Comparison of ENCODE assay signal across 1 cellular context in the genomic region with DNA sequence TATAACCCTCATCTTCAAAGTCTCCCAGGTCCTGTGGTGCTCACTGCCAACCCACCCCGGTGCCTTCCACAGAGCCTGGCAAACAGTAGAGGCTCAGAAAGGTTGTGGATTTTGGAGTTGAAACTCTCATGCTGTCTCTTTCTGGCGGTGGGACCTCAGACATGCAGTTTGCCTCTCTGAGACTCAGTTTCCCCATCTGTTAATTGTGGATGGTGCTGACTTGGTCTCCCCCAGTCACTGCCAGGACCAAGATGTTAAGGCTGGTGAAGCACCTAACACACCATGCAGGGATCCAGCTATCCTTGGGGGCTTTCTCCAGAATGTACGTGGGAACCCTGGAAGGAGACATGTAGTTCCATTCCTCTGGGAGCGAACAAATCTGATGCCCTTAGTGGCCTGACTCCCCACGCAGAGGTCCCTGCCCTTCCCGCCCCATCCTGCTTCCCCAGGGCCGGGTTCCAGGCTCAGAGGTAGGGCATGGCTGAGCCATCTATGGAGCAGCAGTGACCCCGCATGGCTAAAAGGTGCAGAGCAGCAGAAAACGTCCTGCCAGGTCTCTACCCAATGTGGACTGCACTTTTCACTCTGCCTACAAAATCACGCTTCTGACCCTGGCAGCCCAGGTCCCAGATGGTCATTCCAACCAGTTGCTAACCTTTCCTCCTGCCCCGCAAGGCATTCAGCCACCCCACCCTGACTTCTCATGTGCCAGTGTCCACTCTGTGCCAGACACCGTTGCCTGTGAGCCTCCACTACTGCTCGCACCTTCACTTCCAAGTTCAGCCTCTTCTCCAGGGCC.
TF ChIP-seq lines count a peak whose summit lies in the region.

No MANE protein-coding gene starts in this region.

TF ChIP-seq in HepG2, 621 proteins besides CTCF, POLR2A, EP300 and RAD21 (continued from another document and continues in another):
- TF ChIP-seq, protein P1, sequence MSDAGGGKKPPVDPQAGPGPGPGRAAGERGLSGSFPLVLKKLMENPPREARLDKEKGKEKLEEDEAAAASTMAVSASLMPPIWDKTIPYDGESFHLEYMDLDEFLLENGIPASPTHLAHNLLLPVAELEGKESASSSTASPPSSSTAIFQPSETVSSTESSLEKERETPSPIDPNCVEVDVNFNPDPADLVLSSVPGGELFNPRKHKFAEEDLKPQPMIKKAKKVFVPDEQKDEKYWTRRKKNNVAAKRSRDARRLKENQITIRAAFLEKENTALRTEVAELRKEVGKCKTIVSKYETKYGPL (CRISPR knock-in tag; IDR thresholded peaks at IDR 0.05), result no peak
- no peak for TF ChIP-seq ZNF30 (CRISPR knock-in tag; IDR thresholded peaks at IDR 0.05)
- peak; percentile 75; the same call in 1 of the 2 replicates for TF ChIP-seq ZNF550 (CRISPR knock-in tag; IDR thresholded peaks at IDR 0.05; ENCODE audit: borderline replicate concordance)
- no peak for TF ChIP-seq KMT2A (CRISPR knock-in tag; IDR thresholded peaks at IDR 0.05)
- TF ChIP-seq, protein P2, sequence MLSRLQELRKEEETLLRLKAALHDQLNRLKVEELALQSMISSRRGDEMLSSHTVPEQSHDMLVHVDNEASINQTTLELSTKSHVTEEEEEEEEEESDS (CRISPR knock-in tag; IDR thresholded peaks at IDR 0.05; ENCODE audit: borderline replicate concordance), result no peak
- TF ChIP-seq, protein P3, sequence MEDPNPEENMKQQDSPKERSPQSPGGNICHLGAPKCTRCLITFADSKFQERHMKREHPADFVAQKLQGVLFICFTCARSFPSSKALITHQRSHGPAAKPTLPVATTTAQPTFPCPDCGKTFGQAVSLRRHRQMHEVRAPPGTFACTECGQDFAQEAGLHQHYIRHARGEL (CRISPR knock-in tag; IDR thresholded peaks at IDR 0.05), result no peak
- peak; percentile 65 for TF ChIP-seq SALL1 (CRISPR knock-in tag; IDR thresholded peaks at IDR 0.05)
- TF ChIP-seq ZNF282 (IDR thresholded peaks at IDR 0.05; ENCODE audit: partially characterized antibody), result no peak
- TF ChIP-seq, protein P4, sequence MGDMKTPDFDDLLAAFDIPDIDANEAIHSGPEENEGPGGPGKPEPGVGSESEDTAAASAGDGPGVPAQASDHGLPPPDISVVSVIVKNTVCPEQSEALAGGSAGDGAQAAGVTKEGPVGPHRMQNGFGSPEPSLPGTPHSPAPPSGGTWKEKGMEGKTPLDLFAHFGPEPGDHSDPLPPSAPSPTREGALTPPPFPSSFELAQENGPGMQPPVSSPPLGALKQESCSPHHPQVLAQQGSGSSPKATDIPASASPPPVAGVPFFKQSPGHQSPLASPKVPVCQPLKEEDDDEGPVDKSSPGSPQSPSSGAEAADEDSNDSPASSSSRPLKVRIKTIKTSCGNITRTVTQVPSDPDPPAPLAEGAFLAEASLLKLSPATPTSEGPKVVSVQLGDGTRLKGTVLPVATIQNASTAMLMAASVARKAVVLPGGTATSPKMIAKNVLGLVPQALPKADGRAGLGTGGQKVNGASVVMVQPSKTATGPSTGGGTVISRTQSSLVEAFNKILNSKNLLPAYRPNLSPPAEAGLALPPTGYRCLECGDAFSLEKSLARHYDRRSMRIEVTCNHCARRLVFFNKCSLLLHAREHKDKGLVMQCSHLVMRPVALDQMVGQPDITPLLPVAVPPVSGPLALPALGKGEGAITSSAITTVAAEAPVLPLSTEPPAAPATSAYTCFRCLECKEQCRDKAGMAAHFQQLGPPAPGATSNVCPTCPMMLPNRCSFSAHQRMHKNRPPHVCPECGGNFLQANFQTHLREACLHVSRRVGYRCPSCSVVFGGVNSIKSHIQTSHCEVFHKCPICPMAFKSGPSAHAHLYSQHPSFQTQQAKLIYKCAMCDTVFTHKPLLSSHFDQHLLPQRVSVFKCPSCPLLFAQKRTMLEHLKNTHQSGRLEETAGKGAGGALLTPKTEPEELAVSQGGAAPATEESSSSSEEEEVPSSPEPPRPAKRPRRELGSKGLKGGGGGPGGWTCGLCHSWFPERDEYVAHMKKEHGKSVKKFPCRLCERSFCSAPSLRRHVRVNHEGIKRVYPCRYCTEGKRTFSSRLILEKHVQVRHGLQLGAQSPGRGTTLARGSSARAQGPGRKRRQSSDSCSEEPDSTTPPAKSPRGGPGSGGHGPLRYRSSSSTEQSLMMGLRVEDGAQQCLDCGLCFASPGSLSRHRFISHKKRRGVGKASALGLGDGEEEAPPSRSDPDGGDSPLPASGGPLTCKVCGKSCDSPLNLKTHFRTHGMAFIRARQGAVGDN (CRISPR knock-in tag; IDR thresholded peaks at IDR 0.05), result peak; percentile 30
- no peak for TF ChIP-seq ZKSCAN8 (CRISPR knock-in tag; IDR thresholded peaks at IDR 0.05; ENCODE audit: borderline replicate concordance)
- TF ChIP-seq, protein P5, sequence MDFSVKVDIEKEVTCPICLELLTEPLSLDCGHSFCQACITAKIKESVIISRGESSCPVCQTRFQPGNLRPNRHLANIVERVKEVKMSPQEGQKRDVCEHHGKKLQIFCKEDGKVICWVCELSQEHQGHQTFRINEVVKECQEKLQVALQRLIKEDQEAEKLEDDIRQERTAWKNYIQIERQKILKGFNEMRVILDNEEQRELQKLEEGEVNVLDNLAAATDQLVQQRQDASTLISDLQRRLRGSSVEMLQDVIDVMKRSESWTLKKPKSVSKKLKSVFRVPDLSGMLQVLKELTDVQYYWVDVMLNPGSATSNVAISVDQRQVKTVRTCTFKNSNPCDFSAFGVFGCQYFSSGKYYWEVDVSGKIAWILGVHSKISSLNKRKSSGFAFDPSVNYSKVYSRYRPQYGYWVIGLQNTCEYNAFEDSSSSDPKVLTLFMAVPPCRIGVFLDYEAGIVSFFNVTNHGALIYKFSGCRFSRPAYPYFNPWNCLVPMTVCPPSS (IDR thresholded peaks at IDR 0.05), result no peak
- no peak for TF ChIP-seq ZNF10 (CRISPR knock-in tag; IDR thresholded peaks at IDR 0.05; ENCODE audit: borderline replicate concordance, low read depth)
- TF ChIP-seq, protein P6, sequence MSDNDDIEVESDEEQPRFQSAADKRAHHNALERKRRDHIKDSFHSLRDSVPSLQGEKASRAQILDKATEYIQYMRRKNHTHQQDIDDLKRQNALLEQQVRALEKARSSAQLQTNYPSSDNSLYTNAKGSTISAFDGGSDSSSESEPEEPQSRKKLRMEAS (IDR thresholded peaks at IDR 0.05), result no peak
- TF ChIP-seq ZNF761 (CRISPR knock-in tag; conservative IDR thresholded peaks at IDR 0.05), result no peak
- TF ChIP-seq, protein P7, sequence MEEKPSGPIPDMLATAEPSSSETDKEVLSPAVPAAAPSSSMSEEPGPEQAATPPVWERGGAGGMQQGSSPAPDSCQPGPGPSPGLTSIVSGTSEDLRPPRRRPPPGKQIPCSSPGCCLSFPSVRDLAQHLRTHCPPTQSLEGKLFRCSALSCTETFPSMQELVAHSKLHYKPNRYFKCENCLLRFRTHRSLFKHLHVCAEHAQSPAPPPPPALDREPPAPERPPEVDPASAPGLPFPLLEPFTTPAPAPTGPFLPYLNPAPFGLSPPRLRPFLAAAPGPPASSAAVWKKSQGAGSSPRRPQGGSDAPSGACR (CRISPR knock-in tag; IDR thresholded peaks at IDR 0.05), result no peak
- TF ChIP-seq NFATC3 (CRISPR knock-in tag; IDR thresholded peaks at IDR 0.05), result no peak
- TF ChIP-seq, protein P8, sequence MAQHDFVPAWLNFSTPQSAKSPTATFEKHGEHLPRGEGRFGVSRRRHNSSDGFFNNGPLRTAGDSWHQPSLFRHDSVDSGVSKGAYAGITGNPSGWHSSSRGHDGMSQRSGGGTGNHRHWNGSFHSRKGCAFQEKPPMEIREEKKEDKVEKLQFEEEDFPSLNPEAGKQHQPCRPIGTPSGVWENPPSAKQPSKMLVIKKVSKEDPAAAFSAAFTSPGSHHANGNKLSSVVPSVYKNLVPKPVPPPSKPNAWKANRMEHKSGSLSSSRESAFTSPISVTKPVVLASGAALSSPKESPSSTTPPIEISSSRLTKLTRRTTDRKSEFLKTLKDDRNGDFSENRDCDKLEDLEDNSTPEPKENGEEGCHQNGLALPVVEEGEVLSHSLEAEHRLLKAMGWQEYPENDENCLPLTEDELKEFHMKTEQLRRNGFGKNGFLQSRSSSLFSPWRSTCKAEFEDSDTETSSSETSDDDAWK (CRISPR knock-in tag; IDR thresholded peaks at IDR 0.05), result no peak
- no peak for TF ChIP-seq SCMH1 (CRISPR knock-in tag; IDR thresholded peaks at IDR 0.05; ENCODE audit: borderline replicate concordance)
- TF ChIP-seq HDAC2 (CRISPR knock-in tag; IDR thresholded peaks at IDR 0.05), result peak; percentile 38; the same call in 1 of the 2 replicates
- TF ChIP-seq CHD2 (IDR thresholded peaks at IDR 0.05; ENCODE audit: low read depth, low read length), result no peak
- TF ChIP-seq ZNF878 (CRISPR knock-in tag; IDR thresholded peaks at IDR 0.05), result no peak
- no peak for TF ChIP-seq ZNF788 (CRISPR knock-in tag; IDR thresholded peaks at IDR 0.05; ENCODE audit: borderline replicate concordance)
- no peak for TF ChIP-seq KDM1A (CRISPR knock-in tag; IDR thresholded peaks at IDR 0.05)
- 0 out of 2 replicates have a peak, but pooled peaks have one; percentile 25 for TF ChIP-seq RARA (CRISPR knock-in tag; IDR thresholded peaks at IDR 0.05)
- 0 out of 3 replicates have a peak, but pooled peaks have one; percentile 23 for TF ChIP-seq MXI1 (IDR thresholded peaks at IDR 0.05; ENCODE audit: borderline replicate concordance, low read depth, low read length)
- no peak for TF ChIP-seq POLR2G (IDR thresholded peaks at IDR 0.05; ENCODE audit: low read depth, low read length)
- 0 out of 2 replicates have a peak, but pooled peaks have one; percentile 22 for TF ChIP-seq REPIN1 (CRISPR knock-in tag; IDR thresholded peaks at IDR 0.05; ENCODE audit: borderline replicate concordance, low read depth)
- TF ChIP-seq CBFB (CRISPR knock-in tag; IDR thresholded peaks at IDR 0.05), result no peak
- TF ChIP-seq, protein P9, sequence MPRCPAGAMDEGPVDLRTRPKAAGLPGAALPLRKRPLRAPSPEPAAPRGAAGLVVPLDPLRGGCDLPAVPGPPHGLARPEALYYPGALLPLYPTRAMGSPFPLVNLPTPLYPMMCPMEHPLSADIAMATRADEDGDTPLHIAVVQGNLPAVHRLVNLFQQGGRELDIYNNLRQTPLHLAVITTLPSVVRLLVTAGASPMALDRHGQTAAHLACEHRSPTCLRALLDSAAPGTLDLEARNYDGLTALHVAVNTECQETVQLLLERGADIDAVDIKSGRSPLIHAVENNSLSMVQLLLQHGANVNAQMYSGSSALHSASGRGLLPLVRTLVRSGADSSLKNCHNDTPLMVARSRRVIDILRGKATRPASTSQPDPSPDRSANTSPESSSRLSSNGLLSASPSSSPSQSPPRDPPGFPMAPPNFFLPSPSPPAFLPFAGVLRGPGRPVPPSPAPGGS (CRISPR knock-in tag; IDR thresholded peaks at IDR 0.05), result no peak
- TF ChIP-seq ZNF225 (CRISPR knock-in tag; IDR thresholded peaks at IDR 0.05), result 0 out of 2 replicates have a peak, but pooled peaks have one; percentile 62
- no peak for TF ChIP-seq RFX5 (IDR thresholded peaks at IDR 0.05; ENCODE audit: low read depth, low read length)
- no peak for TF ChIP-seq MTA3 (CRISPR knock-in tag; IDR thresholded peaks at IDR 0.05)
- TF ChIP-seq IRX3 (CRISPR knock-in tag; IDR thresholded peaks at IDR 0.05; ENCODE audit: borderline replicate concordance, low read depth), result no peak
- TF ChIP-seq, protein P10, sequence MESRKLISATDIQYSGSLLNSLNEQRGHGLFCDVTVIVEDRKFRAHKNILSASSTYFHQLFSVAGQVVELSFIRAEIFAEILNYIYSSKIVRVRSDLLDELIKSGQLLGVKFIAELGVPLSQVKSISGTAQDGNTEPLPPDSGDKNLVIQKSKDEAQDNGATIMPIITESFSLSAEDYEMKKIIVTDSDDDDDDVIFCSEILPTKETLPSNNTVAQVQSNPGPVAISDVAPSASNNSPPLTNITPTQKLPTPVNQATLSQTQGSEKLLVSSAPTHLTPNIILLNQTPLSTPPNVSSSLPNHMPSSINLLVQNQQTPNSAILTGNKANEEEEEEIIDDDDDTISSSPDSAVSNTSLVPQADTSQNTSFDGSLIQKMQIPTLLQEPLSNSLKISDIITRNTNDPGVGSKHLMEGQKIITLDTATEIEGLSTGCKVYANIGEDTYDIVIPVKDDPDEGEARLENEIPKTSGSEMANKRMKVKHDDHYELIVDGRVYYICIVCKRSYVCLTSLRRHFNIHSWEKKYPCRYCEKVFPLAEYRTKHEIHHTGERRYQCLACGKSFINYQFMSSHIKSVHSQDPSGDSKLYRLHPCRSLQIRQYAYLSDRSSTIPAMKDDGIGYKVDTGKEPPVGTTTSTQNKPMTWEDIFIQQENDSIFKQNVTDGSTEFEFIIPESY (CRISPR knock-in tag; IDR thresholded peaks at IDR 0.05), result no peak
- TF ChIP-seq POGZ (CRISPR knock-in tag; IDR thresholded peaks at IDR 0.05), result no peak
- TF ChIP-seq GPN1 (CRISPR knock-in tag; IDR thresholded peaks at IDR 0.05; ENCODE audit: borderline replicate concordance), result no peak
- no peak for TF ChIP-seq REL (CRISPR knock-in tag; conservative IDR thresholded peaks at IDR 0.05)
- 0 out of 2 replicates have a peak, but pooled peaks have one; percentile 23 for TF ChIP-seq THAP11 (CRISPR knock-in tag; IDR thresholded peaks at IDR 0.05)
- TF ChIP-seq, protein P11, sequence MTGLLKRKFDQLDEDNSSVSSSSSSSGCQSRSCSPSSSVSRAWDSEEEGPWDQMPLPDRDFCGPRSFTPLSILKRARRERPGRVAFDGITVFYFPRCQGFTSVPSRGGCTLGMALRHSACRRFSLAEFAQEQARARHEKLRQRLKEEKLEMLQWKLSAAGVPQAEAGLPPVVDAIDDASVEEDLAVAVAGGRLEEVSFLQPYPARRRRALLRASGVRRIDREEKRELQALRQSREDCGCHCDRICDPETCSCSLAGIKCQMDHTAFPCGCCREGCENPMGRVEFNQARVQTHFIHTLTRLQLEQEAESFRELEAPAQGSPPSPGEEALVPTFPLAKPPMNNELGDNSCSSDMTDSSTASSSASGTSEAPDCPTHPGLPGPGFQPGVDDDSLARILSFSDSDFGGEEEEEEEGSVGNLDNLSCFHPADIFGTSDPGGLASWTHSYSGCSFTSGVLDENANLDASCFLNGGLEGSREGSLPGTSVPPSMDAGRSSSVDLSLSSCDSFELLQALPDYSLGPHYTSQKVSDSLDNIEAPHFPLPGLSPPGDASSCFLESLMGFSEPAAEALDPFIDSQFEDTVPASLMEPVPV (CRISPR knock-in tag; IDR thresholded peaks at IDR 0.05), result no peak
- TF ChIP-seq, protein P12, sequence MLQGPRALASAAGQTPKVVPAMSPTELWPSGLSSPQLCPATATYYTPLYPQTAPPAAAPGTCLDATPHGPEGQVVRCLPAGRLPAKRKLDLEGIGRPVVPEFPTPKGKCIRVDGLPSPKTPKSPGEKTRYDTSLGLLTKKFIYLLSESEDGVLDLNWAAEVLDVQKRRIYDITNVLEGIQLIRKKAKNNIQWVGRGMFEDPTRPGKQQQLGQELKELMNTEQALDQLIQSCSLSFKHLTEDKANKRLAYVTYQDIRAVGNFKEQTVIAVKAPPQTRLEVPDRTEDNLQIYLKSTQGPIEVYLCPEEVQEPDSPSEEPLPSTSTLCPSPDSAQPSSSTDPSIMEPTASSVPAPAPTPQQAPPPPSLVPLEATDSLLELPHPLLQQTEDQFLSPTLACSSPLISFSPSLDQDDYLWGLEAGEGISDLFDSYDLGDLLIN (CRISPR knock-in tag; IDR thresholded peaks at IDR 0.05; ENCODE audit: borderline replicate concordance), result no peak
- no peak for TF ChIP-seq EEA1 (CRISPR knock-in tag; IDR thresholded peaks at IDR 0.05; ENCODE audit: borderline replicate concordance)
- no peak for TF ChIP-seq ZNF891 (CRISPR knock-in tag; IDR thresholded peaks at IDR 0.05)
- TF ChIP-seq ZMYM4 (CRISPR knock-in tag; IDR thresholded peaks at IDR 0.05), result no peak
- TF ChIP-seq ZNF781 (CRISPR knock-in tag; IDR thresholded peaks at IDR 0.05; ENCODE audit: borderline replicate concordance, not compliant biosample characterization), result no peak
- TF ChIP-seq ZFAT (CRISPR knock-in tag; conservative IDR thresholded peaks at IDR 0.05), result no peak
- peak; percentile 45 for TF ChIP-seq XRCC5 (optimal IDR thresholded peaks at IDR 0.05; ENCODE audit: low read length)
- TF ChIP-seq NFE2 (CRISPR knock-in tag; IDR thresholded peaks at IDR 0.05), result no peak
- no peak for TF ChIP-seq NKX3-1 (CRISPR knock-in tag; IDR thresholded peaks at IDR 0.05)
- no peak for TF ChIP-seq PITX1 (CRISPR knock-in tag; IDR thresholded peaks at IDR 0.05)
- TF ChIP-seq SMC3 (IDR thresholded peaks at IDR 0.05; ENCODE audit: low read length), result peak; percentile 82
